Comparison of ENCODE assay signal across 35 cellular contexts in the genomic region with DNA sequence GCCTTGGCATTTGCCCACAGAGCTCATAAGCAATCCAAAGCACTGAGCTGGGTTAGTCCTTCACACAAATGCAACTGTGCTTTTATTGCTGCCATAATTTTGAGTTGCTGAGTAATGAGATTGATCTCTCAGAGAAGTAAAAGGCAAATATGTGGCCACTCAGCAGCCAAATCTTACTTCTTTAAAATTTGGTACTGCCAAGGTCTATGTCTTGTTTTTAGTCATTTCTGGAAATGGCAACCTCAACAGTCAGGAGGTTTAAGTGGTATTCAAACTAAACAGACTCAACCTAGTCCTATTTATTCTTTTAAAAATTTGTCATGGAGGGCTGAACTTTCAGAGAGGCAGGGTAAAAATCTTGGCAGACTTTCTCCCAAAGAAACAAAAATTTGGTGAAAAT.
"Had no signal": no experiment of that assay in that cellular context is flagged by ENCODE, and none has a peak within 500 bp of the region (broad histone marks: within the 10 kb centered on the region; RNA-seq: fewer than 3 reads in every experiment).

No MANE protein-coding gene starts in this region.

- H3K4me3 ChIP-seq: MG63 had no signal

- H3K4me2 ChIP-seq: KMS-11 had no signal

- H3K36me3 ChIP-seq: MG63 had no signal

- H3K27me3 ChIP-seq: MG63 had no signal

- DNase-seq: Karpas-422, Kasumi-1, MG63, MM.1S, MV-4-11, NCI-H1048, NCI-H1092, NCI-H1092 treated with DMSO at 0.1 percent for 48 hours, NCI-H1105, NCI-H1105 treated with DMSO at 0.1 percent for 48 hours, NCI-H1417, NCI-H1417 treated with DMSO at 0.1 percent for 48 hours, NCI-H1436, NCI-H1436 treated with DMSO at 0.1 percent for 48 hours, NCI-H146, NCI-H1694, NCI-H1694 treated with DMSO at 0.1 percent for 48 hours, NCI-H187, NCI-H187 treated with DMSO at 0.1 percent for 48 hours, NCI-H1930, NCI-H2029, NCI-H2029 treated with DMSO at 0.1 percent for 48 hours, NCI-H2081, NCI-H2081 treated with DMSO at 0.1 percent for 48 hours, NCI-H2107, NCI-H2171, NCI-H2171 treated with DMSO at 0.1 percent for 48 hours, NCI-H2227 treated with DMSO at 0.1 percent for 48 hours, NCI-H226, NCI-H345, NCI-H446, NCI-H446 treated with DMSO at 0.1 percent for 48 hours, NCI-H510A, NCI-H510A treated with DMSO at 0.1 percent for 48 hours had no signal

- H3K27ac ChIP-seq: KMS-11 had no signal

- H3K9ac ChIP-seq: KMS-11 had no signal

- H3K9me3 ChIP-seq: MG63 had no signal
